ENCODE assay signal across 10 cellular contexts in the genomic region with DNA sequence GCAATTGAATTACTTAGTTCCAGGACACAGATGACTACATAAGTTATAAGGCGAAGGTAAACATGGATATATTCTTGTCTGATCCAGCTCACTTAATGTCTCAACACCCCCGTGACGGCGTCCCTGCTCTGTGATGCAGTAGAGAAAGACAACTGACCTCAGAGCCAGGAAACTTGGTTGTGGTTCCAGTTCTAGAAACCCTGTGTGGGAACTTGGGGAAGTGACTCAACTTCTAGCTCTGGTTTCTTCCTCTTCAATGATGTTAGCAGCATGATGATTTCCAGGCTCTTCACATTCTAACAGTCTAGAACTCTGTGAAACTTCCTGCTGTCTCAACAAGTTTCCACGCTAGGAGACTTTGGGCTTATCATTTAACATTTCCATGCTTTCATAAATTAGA. TPM values are rescaled to one million over a fixed set of nuclear protein-coding genes. Genes with fewer than 3 reads are reported as not detected.
DNase-seq lines count a peak whose midpoint lies in the region; ATAC-seq and TF ChIP-seq lines count a peak whose summit lies in the region.
"Had no signal": no experiment of that assay in that cellular context is flagged by ENCODE, and none has a peak within 500 bp of the region (broad histone marks: within the 10 kb centered on the region; RNA-seq: fewer than 3 reads in every experiment).

No MANE protein-coding gene starts in this region.

- peaks cover 30% of the 10 kb centered on the region for H3K4me1 ChIP-seq in PC-3 (ENCODE audit: insufficient read depth, low read length)

- DNase-seq in NK-92 treated with Interleukin-12 subunit alpha and Interleukin-12 subunit beta, amount 100 ng/mL, for 24 hours (lab: John Stamatoyannopoulos, UW), result peak; percentile 45
- DNase-seq in NK-92 (lab: John Stamatoyannopoulos, UW; ENCODE audit: unreplicated experiment) (no peak), foreskin fibroblast (peak; percentile 76 to 79), PC-3 (no peak)
- peak; percentile 6 for DNase-seq in activated CD8-positive, alpha-beta memory T cell treated with anti-CD3 and anti-CD28 coated beads, Interleukin-2, amount 50 U/mL, for 24 hours (ENCODE audit: extremely low read depth)
- DNase-seq in stimulated activated CD8-positive, alpha-beta memory T cell treated with anti-CD3 and anti-CD28 coated beads, Interleukin-7, amount 100 ng/mL, for 48 hours (ENCODE audit: extremely low read depth in 1 of 2, low read depth in 1 of 2), result peak; percentile 45 to 68
- DNase-seq: NCI-H2029 had no signal

- TF ChIP-seq CTCF in foreskin fibroblast (IDR thresholded peaks at IDR 0.05; ENCODE audit: low read depth, low read length), result no peak
- TF ChIP-seq CTCF in PC-3 (conservative IDR thresholded peaks at IDR 0.05; ENCODE audit: low read depth, low read length), result no peak

- no peaks in the 10 kb centered on the region for H3K36me3 ChIP-seq in PC-3 (ENCODE audit: low read depth, low read length)

- no peaks in the 10 kb centered on the region for H3K9me2 ChIP-seq in PC-3 (replicated peaks; ENCODE audit: low read length)

- no TSS peak for BruUV-seq in PC-3 (replicated peaks; lab: Mats Ljungman, UMichigan)

- no peaks in the 10 kb centered on the region for H3K79me2 ChIP-seq in PC-3 (ENCODE audit: low read length)

- H3K9ac ChIP-seq in PC-3 (ENCODE audit: low read length), result no peak overlapping the region

- H3K4me2 ChIP-seq in PC-3 (ENCODE audit: low read length), result no peak overlapping the region

- H4K20me1 ChIP-seq in PC-3 (ENCODE audit: low read length), result no peaks in the 10 kb centered on the region

- H2AFZ ChIP-seq in PC-3 (ENCODE audit: low read length), result no peak overlapping the region

- no peak for ATAC-seq in PC-3
- no peak for ATAC-seq in GM18870 (IDR thresholded peaks at IDR 0.05; ENCODE audit: unreplicated experiment)
- ATAC-seq in GM21515 (IDR thresholded peaks at IDR 0.05; ENCODE audit: unreplicated experiment), result no peak

- H3K9me3 ChIP-seq in PC-3 (ENCODE audit: low read length), result no peaks in the 10 kb centered on the region

- H3K27ac ChIP-seq in PC-3 (ENCODE audit: low read length), result no peak overlapping the region
- H3K27ac ChIP-seq: 22Rv1 had no signal

- no peak overlapping the region for H3K4me3 ChIP-seq in foreskin fibroblast (ENCODE audit: low read depth in 1 of 2, low read length in 2 of 2)
- H3K4me3 ChIP-seq in PC-3 (ENCODE audit: low read length), result no peak overlapping the region

- POLR2A ChIA-PET in PC-3 (lab: Charles Lee; ENCODE audit: unreplicated experiment), result no interaction called here

- CTCF ChIA-PET in PC-3 (lab: Charles Lee), result no interaction called here

- H3F3A ChIP-seq in PC-3 (ENCODE audit: low read length, unreplicated experiment), result no peaks in the 10 kb centered on the region

- no peaks in the 10 kb centered on the region for H3K27me3 ChIP-seq in PC-3 (ENCODE audit: low read length)

- intact Hi-C loops in PC-3 (cut with micrococcal nuclease), result no loop called here

RNA-seq across cellular contexts. Expression of gene LAMA4, which starts 18.4 kb away (rescaled TPM):
- 9.4 and 18.3 TPM in 2 replicates for total RNA-seq in PC-3 (2014; rRNA removed)

Comparison
In these comparisons a context has a peak if more than half of its experiments do, and no peak if none do; other contexts are left out.
1. DNase-seq: peak in NK-92 treated with Interleukin-12 subunit alpha and Interleukin-12 subunit beta, amount 100 ng/mL, for 24 hours (single experiment), activated CD8-positive, alpha-beta memory T cell treated with anti-CD3 and anti-CD28 coated beads, Interleukin-2, amount 50 U/mL, for 24 hours (single experiment), foreskin fibroblast (2 of 2) and stimulated activated CD8-positive, alpha-beta memory T cell treated with anti-CD3 and anti-CD28 coated beads, Interleukin-7, amount 100 ng/mL, for 48 hours (2 of 2); none in NK-92 (single experiment) and PC-3 (single experiment).